Comparison of ENCODE assay signal across 15 cellular contexts in the genomic region with DNA sequence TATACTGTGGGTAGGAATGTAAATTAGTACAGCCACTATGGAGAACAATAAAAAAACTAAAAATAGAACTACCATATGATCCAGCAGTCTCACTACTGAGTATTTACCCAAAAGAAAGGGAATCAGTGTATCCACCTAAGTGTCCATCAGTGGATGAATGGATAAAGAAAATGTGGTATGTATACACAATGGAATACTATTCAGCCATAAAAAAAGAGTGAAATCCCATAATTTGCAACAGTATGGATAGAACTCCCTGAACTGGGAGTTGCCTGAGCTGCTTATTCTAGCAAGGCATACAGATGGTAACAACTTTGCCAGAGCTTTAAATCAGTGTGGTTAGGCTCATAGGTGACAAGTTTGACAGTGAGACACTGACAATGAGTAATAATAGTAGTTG. TPM values are rescaled to one million over a fixed set of nuclear protein-coding genes. Genes with fewer than 3 reads are reported as not detected.
DNase-seq lines count a peak whose midpoint lies in the region; FAIRE-seq and TF ChIP-seq lines count a peak whose summit lies in the region.
"Had no signal": no experiment of that assay in that cellular context is flagged by ENCODE, and none has a peak within 500 bp of the region (broad histone marks: within the 10 kb centered on the region; RNA-seq: fewer than 3 reads in every experiment).

No MANE protein-coding gene starts in this region.

- H3K27me3 ChIP-seq in endothelial cell of umbilical vein (ENCODE audit: control insufficient read depth in 2 of 2, insufficient read depth in 2 of 2, low read length in 2 of 2), result no peaks in the 10 kb centered on the region

- intact Hi-C loops in activated naive CD4-positive, alpha-beta T cell treated with anti-CD3 and anti-CD28 coated beads for 36 hours (cut with micrococcal nuclease), result no loop called here
- intact Hi-C loops in activated T-helper 2 cell treated with anti-CD3 and anti-CD28 coated beads, Interferon-gamma antibody, Interleukin-2, Interleukin-4, amounts not matched to agents 10 μg/mL and 5 μg/mL and 100 μg/mL, durations not matched to agents 14 hours and 24 hours and 36 hours (cut with micrococcal nuclease), result no loop called here
- intact Hi-C loops in endothelial cell of umbilical vein (cut with micrococcal nuclease), result no loop called here

- H3K4me3 ChIP-seq in endothelial cell of umbilical vein (replicated peaks in 1 of 3; ENCODE audit: insufficient read depth in 1 of 3, low read depth in 1 of 3, low read length in 3 of 3), result no peak overlapping the region

- H3K9me3 Mint-ChIP-seq in activated naive CD4-positive, alpha-beta T cell treated with anti-CD3 and anti-CD28 coated beads for 36 hours, result no peaks in the 10 kb centered on the region
- H3K9me3 Mint-ChIP-seq in activated naive CD4-positive, alpha-beta T cell treated with anti-CD3 and anti-CD28 coated beads, Interleukin-2, amount 10 ng/mL, durations not matched to agents 7 days and 5 days, result no peaks in the 10 kb centered on the region
- no peaks in the 10 kb centered on the region for H3K9me3 Mint-ChIP-seq in activated T-helper 2 cell treated with anti-CD3 and anti-CD28 coated beads, Interferon-gamma antibody, Interleukin-2, Interleukin-4, amounts not matched to agents 10 μg/mL and 5 μg/mL and 100 μg/mL, durations not matched to agents 14 hours and 24 hours and 36 hours
- H3K9me3 Mint-ChIP-seq: CD8-positive, alpha-beta memory T cell had no signal

- H3K9me3 ChIP-seq in endothelial cell of umbilical vein (replicated peaks; ENCODE audit: control insufficient read depth, insufficient read depth, low read length), result no peaks in the 10 kb centered on the region

- no peak overlapping the region for H3K4me3 Mint-ChIP-seq in activated naive CD4-positive, alpha-beta T cell treated with anti-CD3 and anti-CD28 coated beads for 36 hours
- no peak overlapping the region for H3K4me3 Mint-ChIP-seq in activated naive CD4-positive, alpha-beta T cell treated with anti-CD3 and anti-CD28 coated beads, Interleukin-2, amount 10 ng/mL, durations not matched to agents 7 days and 5 days
- no peak overlapping the region for H3K4me3 Mint-ChIP-seq in activated T-helper 2 cell treated with anti-CD3 and anti-CD28 coated beads, Interferon-gamma antibody, Interleukin-2, Interleukin-4, amounts not matched to agents 10 μg/mL and 5 μg/mL and 100 μg/mL, durations not matched to agents 14 hours and 24 hours and 36 hours (ENCODE audit: low read depth)
- H3K4me3 Mint-ChIP-seq: CD8-positive, alpha-beta memory T cell; H9 had no signal

- POLR2A ChIA-PET in endothelial cell of umbilical vein (lab: Charles Lee), result no interaction called here

- CTCF ChIA-PET in activated naive CD4-positive, alpha-beta T cell treated with anti-CD3 and anti-CD28 coated beads for 36 hours (lab: Charles Lee), result interaction anchor here (0.7 to 1.0 kb wide), 2 partner anchors 57 to 95 kb away, joined by 3 read pairs; no protein-coding TSS in a partner anchor
- CTCF ChIA-PET in activated naive CD4-positive, alpha-beta T cell treated with anti-CD3 and anti-CD28 coated beads, Interleukin-2, amount 10 ng/mL, durations not matched to agents 7 days and 5 days (lab: Charles Lee), result interaction anchor here (0.9 kb wide), 1 partner anchor 15 kb away, joined by 3 read pairs; no protein-coding TSS in a partner anchor
- CTCF ChIA-PET in endothelial cell of umbilical vein (lab: Charles Lee), result interaction anchor here (1.2 to 1.5 kb wide), 2 partner anchors 17 to 22 kb away, joined by 4 to 5 read pairs; no protein-coding TSS in a partner anchor

- peak overlapping the region; percentile 63 for H3K27ac ChIP-seq in endothelial cell of umbilical vein (ENCODE audit: insufficient read depth, low read depth, low read length)
- H3K27ac ChIP-seq: 22Rv1 had no signal

- H2AFZ ChIP-seq in endothelial cell of umbilical vein (ENCODE audit: low read depth, low read length), result no peak overlapping the region

- peak; percentile 15 for DNase-seq in NCI-H82 (lab: John Stamatoyannopoulos, UW)
- no peak for DNase-seq in NCI-H82 treated with DMSO at 0.1 percent for 48 hours (lab: John Stamatoyannopoulos, UW; ENCODE audit: unreplicated experiment)
- DNase-seq in activated naive CD4-positive, alpha-beta T cell treated with anti-CD3 and anti-CD28 coated beads for 36 hours, result no peak
- no peak for DNase-seq in activated naive CD4-positive, alpha-beta T cell treated with anti-CD3 and anti-CD28 coated beads, Interleukin-2, amount 10 ng/mL, durations not matched to agents 7 days and 5 days
- no peak for DNase-seq in activated T-helper 2 cell treated with anti-CD3 and anti-CD28 coated beads, Interferon-gamma antibody, Interleukin-2, Interleukin-4, amounts not matched to agents 10 μg/mL and 5 μg/mL and 100 μg/mL, durations not matched to agents 14 hours and 24 hours and 36 hours (ENCODE audit: low spot score)
- DNase-seq in endothelial cell of umbilical vein (ENCODE audit: low read depth, low spot score), result no peak
- no peak for DNase-seq in nucleus accumbens (lab: John Stamatoyannopoulos, UW)
- no peak for DNase-seq in NAMALWA (ENCODE audit: low spot score)
- DNase-seq: Caco-2; CD8-positive, alpha-beta memory T cell; DND-41; GDM1; GOT3; H9 had no signal

- TF ChIP-seq CTCF in endothelial cell of umbilical vein (IDR thresholded peaks at IDR 0.05; ENCODE audit: extremely low read depth in 1 of 2, insufficient read depth in 1 of 2, low read depth in 1 of 2, low read length in 2 of 2), result no peak

- H3K4me2 ChIP-seq in endothelial cell of umbilical vein (ENCODE audit: insufficient read depth, low read length), result peak overlapping the region; percentile 62

- peaks cover 7% of the 10 kb centered on the region for H3K4me1 Mint-ChIP-seq in activated naive CD4-positive, alpha-beta T cell treated with anti-CD3 and anti-CD28 coated beads for 36 hours (ENCODE audit: low read depth)
- no peaks in the 10 kb centered on the region for H3K4me1 Mint-ChIP-seq in activated naive CD4-positive, alpha-beta T cell treated with anti-CD3 and anti-CD28 coated beads, Interleukin-2, amount 10 ng/mL, durations not matched to agents 7 days and 5 days
- peaks cover 10% of the 10 kb centered on the region for H3K4me1 Mint-ChIP-seq in activated T-helper 2 cell treated with anti-CD3 and anti-CD28 coated beads, Interferon-gamma antibody, Interleukin-2, Interleukin-4, amounts not matched to agents 10 μg/mL and 5 μg/mL and 100 μg/mL, durations not matched to agents 14 hours and 24 hours and 36 hours (ENCODE audit: low read depth)

- no peak for FAIRE-seq in endothelial cell of umbilical vein (lab: Jason Lieb, UNC)

- BruUV-seq in endothelial cell of umbilical vein (replicated peaks; lab: Mats Ljungman, UMichigan), result no TSS peak

- peaks cover 23% of the 10 kb centered on the region for H3K4me1 ChIP-seq in endothelial cell of umbilical vein (ENCODE audit: control insufficient read depth, extremely low read depth, insufficient read depth, low read length)

- no peaks in the 10 kb centered on the region for H4K20me1 ChIP-seq in endothelial cell of umbilical vein (replicated peaks; ENCODE audit: control insufficient read depth, extremely low read depth, insufficient read depth, low read length)

- H3K36me3 Mint-ChIP-seq in activated naive CD4-positive, alpha-beta T cell treated with anti-CD3 and anti-CD28 coated beads for 36 hours (ENCODE audit: low read depth), result peaks cover 31% of the 10 kb centered on the region
- peaks cover 63% of the 10 kb centered on the region for H3K36me3 Mint-ChIP-seq in activated naive CD4-positive, alpha-beta T cell treated with anti-CD3 and anti-CD28 coated beads, Interleukin-2, amount 10 ng/mL, durations not matched to agents 7 days and 5 days
- H3K36me3 Mint-ChIP-seq in activated T-helper 2 cell treated with anti-CD3 and anti-CD28 coated beads, Interferon-gamma antibody, Interleukin-2, Interleukin-4, amounts not matched to agents 10 μg/mL and 5 μg/mL and 100 μg/mL, durations not matched to agents 14 hours and 24 hours and 36 hours (ENCODE audit: low read depth), result peaks cover 86% of the 10 kb centered on the region

- H3K27ac Mint-ChIP-seq in activated naive CD4-positive, alpha-beta T cell treated with anti-CD3 and anti-CD28 coated beads for 36 hours, result peak overlapping the region; percentile 5
- H3K27ac Mint-ChIP-seq in activated naive CD4-positive, alpha-beta T cell treated with anti-CD3 and anti-CD28 coated beads, Interleukin-2, amount 10 ng/mL, durations not matched to agents 7 days and 5 days, result no peak overlapping the region
- H3K27ac Mint-ChIP-seq in activated T-helper 2 cell treated with anti-CD3 and anti-CD28 coated beads, Interferon-gamma antibody, Interleukin-2, Interleukin-4, amounts not matched to agents 10 μg/mL and 5 μg/mL and 100 μg/mL, durations not matched to agents 14 hours and 24 hours and 36 hours, result peak overlapping the region; percentile 2
- H3K27ac Mint-ChIP-seq: H9 had no signal

- no peaks in the 10 kb centered on the region for H3K27me3 Mint-ChIP-seq in activated naive CD4-positive, alpha-beta T cell treated with anti-CD3 and anti-CD28 coated beads for 36 hours (ENCODE audit: low read depth)
- H3K27me3 Mint-ChIP-seq in activated naive CD4-positive, alpha-beta T cell treated with anti-CD3 and anti-CD28 coated beads, Interleukin-2, amount 10 ng/mL, durations not matched to agents 7 days and 5 days, result no peaks in the 10 kb centered on the region
- no peaks in the 10 kb centered on the region for H3K27me3 Mint-ChIP-seq in activated T-helper 2 cell treated with anti-CD3 and anti-CD28 coated beads, Interferon-gamma antibody, Interleukin-2, Interleukin-4, amounts not matched to agents 10 μg/mL and 5 μg/mL and 100 μg/mL, durations not matched to agents 14 hours and 24 hours and 36 hours (ENCODE audit: low read depth)
- H3K27me3 Mint-ChIP-seq: CD8-positive, alpha-beta memory T cell had no signal

- no peak for TF ChIP-seq POLR2A in endothelial cell of umbilical vein (IDR thresholded peaks at IDR 0.05; ENCODE audit: low read depth, low read length)

- peak overlapping the region; percentile 23 for H3K9ac ChIP-seq in endothelial cell of umbilical vein (replicated peaks; ENCODE audit: extremely low read depth, insufficient read depth, low read length)

- peaks cover 2 to 18% of the 10 kb centered on the region in 2 experiments for H3K36me3 ChIP-seq in endothelial cell of umbilical vein (ENCODE audit: control insufficient read depth in 2 of 2, extremely low read depth in 1 of 2, insufficient read depth in 2 of 2, low read length in 2 of 2)

- H3K9me1 ChIP-seq in endothelial cell of umbilical vein (replicated peaks; ENCODE audit: control insufficient read depth, extremely low read depth, insufficient read depth, low read length), result peaks cover 3% of the 10 kb centered on the region

- H3K79me2 ChIP-seq in endothelial cell of umbilical vein (ENCODE audit: control insufficient read depth, insufficient read depth, low read length), result no peaks in the 10 kb centered on the region

- dilution Hi-C loops in endothelial cell of umbilical vein (cut with MboI; ENCODE audit: extremely low pct_ligation_motif_present, low sequenced_read_pairs), result no loop called here

RNA-seq across cellular contexts. Expression of a gene that starts 16.1 kb away (rescaled TPM):
- 1 to 10 TPM; 6.7 to 8.6 TPM for total RNA-seq in activated naive CD4-positive, alpha-beta T cell treated with anti-CD3 and anti-CD28 coated beads for 36 hours
- 9.5 and 9.8 TPM in 2 replicates for total RNA-seq in activated T-helper 2 cell treated with anti-CD3 and anti-CD28 coated beads, Interferon-gamma antibody, Interleukin-2, Interleukin-4, amounts not matched to agents 10 μg/mL and 5 μg/mL and 100 μg/mL, durations not matched to agents 14 hours and 24 hours and 36 hours
- 24.6 and 28.8 TPM in 2 replicates for total RNA-seq in endothelial cell of umbilical vein
- polyA plus RNA-seq in endothelial cell of umbilical vein, result 14.0 and 14.6 TPM in 2 replicates
- 7.7 and 8.3 TPM in 2 replicates for polyA plus RNA-seq in endothelial cell of umbilical vein (2011; cell fraction: cytosol; rRNA removed)
- polyA plus RNA-seq in endothelial cell of umbilical vein (2011; cell fraction: nucleus; rRNA removed), result 17.3 and 20.7 TPM in 2 replicates
- polyA plus RNA-seq in endothelial cell of umbilical vein (2012), result 9.5 and 14.2 TPM in 2 replicates
- polyA minus RNA-seq in endothelial cell of umbilical vein, result 21.7 and 27.9 TPM in 2 replicates
- not detected for polyA minus RNA-seq in endothelial cell of umbilical vein (2011; cell fraction: cytosol; rRNA and poly(A)+ RNA removed)
- polyA minus RNA-seq in endothelial cell of umbilical vein (2011; cell fraction: nucleus; rRNA and poly(A)+ RNA removed), result 19.2 and 31.2 TPM in 2 replicates
